In the genomic region with DNA sequence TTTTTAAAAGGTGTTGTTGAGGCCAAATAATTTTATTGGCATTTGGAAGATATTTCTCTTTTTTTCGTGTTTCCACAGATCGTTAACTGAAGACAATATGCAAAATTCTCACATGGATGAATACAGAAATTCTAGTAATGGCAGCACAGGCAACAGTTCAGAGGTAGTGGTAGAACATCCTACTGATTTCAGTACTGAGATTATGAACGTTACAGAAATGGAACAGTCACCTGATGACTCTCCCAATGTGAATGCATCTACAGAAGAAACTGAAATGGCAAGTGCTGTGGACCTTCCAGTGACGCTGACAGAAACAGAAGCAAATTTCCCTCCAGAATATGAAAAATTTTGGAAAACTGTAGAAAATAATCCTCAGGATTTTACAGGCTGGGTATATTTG, we compare ENCODE assay signal across 24 cellular contexts. TPM values are rescaled to one million over a fixed set of nuclear protein-coding genes. Genes with fewer than 3 reads are reported as not detected.
DNase-seq lines count a peak whose midpoint lies in the region; ATAC-seq, FAIRE-seq and TF ChIP-seq lines count a peak whose summit lies in the region.
"Had no signal": no experiment of that assay in that cellular context is flagged by ENCODE, and none has a peak within 500 bp of the region (broad histone marks: within the 10 kb centered on the region; RNA-seq: fewer than 3 reads in every experiment).

No MANE protein-coding gene starts in this region.

- CTCF ChIA-PET in WTC11 (lab: Charles Lee), result no interaction called here

- H3K9me3 Mint-ChIP-seq in activated T-cell treated with anti-CD3 and anti-CD28 coated beads, Interleukin-2, amount 50 U/mL, for 4 hours, result no peaks in the 10 kb centered on the region
- no peaks in the 10 kb centered on the region for H3K9me3 Mint-ChIP-seq in WTC11

- H3K27me3 ChIP-seq in left ventricle myocardium inferior (ENCODE audit: low read depth), result no peaks in the 10 kb centered on the region
- H3K27me3 ChIP-seq: BE2C had no signal

- DNase-seq in activated T-cell treated with anti-CD3 and anti-CD28 coated beads, Interleukin-2, amount 50 U/mL, for 4 hours, result no peak
- DNase-seq in activated T-cell treated with anti-CD3 and anti-CD28 coated beads for 4 hours (no peak), GM12891 (ENCODE audit: insufficient read length, low spot score) (no peak), WTC11 (ENCODE audit: low spot score) (no peak), DMS114 treated with DMSO at 0.1 percent for 48 hours (lab: John Stamatoyannopoulos, UW; ENCODE audit: unreplicated experiment) (no peak), NCI-H2107 treated with DMSO at 0.1 percent for 48 hours (lab: John Stamatoyannopoulos, UW; ENCODE audit: unreplicated experiment) (no peak), left ventricle myocardium inferior (no peak)
- DNase-seq: BE2C, DMS79 treated with DMSO at 0.1 percent for 48 hours, KBM-7, MM.1S, NCI-H1048, NCI-H1417 treated with DMSO at 0.1 percent for 48 hours, NCI-H187, NCI-H2107, NCI-H2227 treated with DMSO at 0.1 percent for 48 hours, NCI-H510A, NCI-H748 treated with DMSO at 0.1 percent for 48 hours, SHP77 treated with DMSO at 0.1 percent for 48 hours had no signal

- no peak for TF ChIP-seq POLR2A in GM12891 (IDR thresholded peaks at IDR 0.05; ENCODE audit: low read depth, low read length)

- peaks cover 45% of the 10 kb centered on the region for H3K36me3 Mint-ChIP-seq in activated T-cell treated with anti-CD3 and anti-CD28 coated beads, Interleukin-2, amount 50 U/mL, for 4 hours (ENCODE audit: insufficient read depth)
- H3K36me3 Mint-ChIP-seq in WTC11, result peaks cover 40% of the 10 kb centered on the region

- intact Hi-C loops in left ventricle myocardium inferior (cut with micrococcal nuclease), result no loop called here

- H3K4me3 Mint-ChIP-seq in activated T-cell treated with anti-CD3 and anti-CD28 coated beads, Interleukin-2, amount 50 U/mL, for 4 hours, result no peak overlapping the region
- H3K4me3 Mint-ChIP-seq in WTC11, result no peak overlapping the region

- H3K27me3 Mint-ChIP-seq in activated T-cell treated with anti-CD3 and anti-CD28 coated beads, Interleukin-2, amount 50 U/mL, for 4 hours (ENCODE audit: low read depth), result no peaks in the 10 kb centered on the region
- H3K27me3 Mint-ChIP-seq in WTC11 (ENCODE audit: low read depth), result no peaks in the 10 kb centered on the region

- POLR2A ChIA-PET in WTC11 (lab: Charles Lee), result no interaction called here

- TF ChIP-seq CTCF in WTC11 (IDR thresholded peaks at IDR 0.05), result no peak
- no peak for TF ChIP-seq CTCF in left ventricle myocardium inferior (IDR thresholded peaks at IDR 0.05; ENCODE audit: borderline replicate concordance)

- peak; percentile 65 for FAIRE-seq in GM12891 (lab: Jason Lieb, UNC)
- FAIRE-seq: H54 had no signal

- H3K4me3 ChIP-seq in left ventricle myocardium inferior, result no peak overlapping the region
- H3K4me3 ChIP-seq: SK-N-MC had no signal

- H3K9me3 ChIP-seq in left ventricle myocardium inferior (replicated peaks), result no peaks in the 10 kb centered on the region
- H3K9me3 ChIP-seq: BE2C had no signal

- H3K27ac ChIP-seq in left ventricle myocardium inferior (replicated peaks), result no peak overlapping the region
- H3K27ac ChIP-seq: HL-60, RWPE1, SK-N-MC had no signal

- H3K4me1 Mint-ChIP-seq in activated T-cell treated with anti-CD3 and anti-CD28 coated beads, Interleukin-2, amount 50 U/mL, for 4 hours (ENCODE audit: low read depth), result peaks cover 39% of the 10 kb centered on the region
- no peaks in the 10 kb centered on the region for H3K4me1 Mint-ChIP-seq in WTC11

- ATAC-seq in activated T-cell treated with anti-CD3 and anti-CD28 coated beads, Interleukin-2, amount 50 U/mL, for 4 hours, result peak; percentile 87 to 89
- peak; percentile 48 for ATAC-seq in GM21360 (IDR thresholded peaks at IDR 0.05; ENCODE audit: unreplicated experiment)
- no peak for ATAC-seq in WTC11

- H3K36me3 ChIP-seq in left ventricle myocardium inferior, result peaks cover 52% of the 10 kb centered on the region

- H3K27ac Mint-ChIP-seq in WTC11, result no peak overlapping the region

- H3K4me1 ChIP-seq in left ventricle myocardium inferior, result peaks cover 14% of the 10 kb centered on the region
- H3K4me1 ChIP-seq: BE2C had no signal

TF ChIP-seq in GM12891, 5 proteins besides CTCF, POLR2A, EP300 and RAD21:
- TF ChIP-seq TAF1 (IDR thresholded peaks at IDR 0.05; ENCODE audit: low read depth, low read length), result no peak
- TF ChIP-seq PAX5 (IDR thresholded peaks at IDR 0.05; ENCODE audit: insufficient read depth, low read length, severe bottlenecking), result no peak
- TF ChIP-seq POLR2AphosphoS5 (IDR thresholded peaks at IDR 0.05; ENCODE audit: low read depth, low read length), result no peak
- TF ChIP-seq POU2F2 (IDR thresholded peaks at IDR 0.05; ENCODE audit: low read depth, low read length), result no peak
- TF ChIP-seq SPI1 (IDR thresholded peaks at IDR 0.05; ENCODE audit: low read depth, low read length), result no peak

TF ChIP-seq in WTC11, 78 proteins besides CTCF, POLR2A, EP300 and RAD21:
- no peak for TF ChIP-seq FOXJ3 (CRISPR knock-in tag; IDR thresholded peaks at IDR 0.05; ENCODE audit: borderline replicate concordance)
- 0 out of 2 replicates have a peak, but pooled peaks have one; percentile 46 for TF ChIP-seq ZNF317 (CRISPR knock-in tag; IDR thresholded peaks at IDR 0.05; ENCODE audit: borderline replicate concordance, low read depth)

RNA-seq across cellular contexts. Expression of a gene that starts 11.2 kb away (rescaled TPM):
- total RNA-seq in activated T-cell treated with anti-CD3 and anti-CD28 coated beads, Interleukin-2, amount 50 U/mL, for 4 hours, result 10 to 100 TPM; 32.7 to 44.7 (median 36.4) TPM
- 19.9 TPM for polyA plus RNA-seq in GM12891 (2012; ENCODE audit: low read depth, missing spikeins)
- total RNA-seq in WTC11 (2021) (32.3 to 39.3 TPM (median 34.4 TPM) in 3 replicates), left ventricle myocardium inferior (11.1 TPM)

RNA-seq across cellular contexts. Expression of a gene that starts 39.1 kb away (rescaled TPM):
- total RNA-seq in activated T-cell treated with anti-CD3 and anti-CD28 coated beads, Interleukin-2, amount 50 U/mL, for 4 hours, result 10 to 100 TPM; 37.4 to 41.5 (median 39.2) TPM
- polyA plus RNA-seq in GM12891 (2012; ENCODE audit: low read depth, missing spikeins), result 112 TPM
- total RNA-seq in WTC11 (2021), result 118 TPM in 3 replicates
- 107 TPM for total RNA-seq in left ventricle myocardium inferior

RNA-seq across cellular contexts. Expression of a gene that starts 40.6 kb away (rescaled TPM):
- 10 to 100 TPM; 11.2 to 12.9 (median 12.2) TPM for total RNA-seq in activated T-cell treated with anti-CD3 and anti-CD28 coated beads, Interleukin-2, amount 50 U/mL, for 4 hours
- polyA plus RNA-seq in GM12891 (2012; ENCODE audit: low read depth, missing spikeins), result 3.0 TPM
- total RNA-seq in WTC11 (2021) (12.9 to 16.7 TPM (median 13.7 TPM) in 3 replicates), left ventricle myocardium inferior (2.7 TPM)
